Comparison of ENCODE assay signal across 23 cellular contexts in genomic region chrX:72146527-72146926, GRCh38. TPM values are rescaled to one million over a fixed set of nuclear protein-coding genes. Genes with fewer than 3 reads are reported as not detected.
"Had no signal": no experiment of that assay in that cellular context is flagged by ENCODE, and none has a peak within 500 bp of the region (broad histone marks: within the 10 kb centered on the region; RNA-seq: fewer than 3 reads in every experiment).

No MANE protein-coding gene starts in this region.

- H3K27ac ChIP-seq: dorsolateral prefrontal cortex, heart left ventricle, neutrophil, tibial artery, upper lobe of left lung, uterus had no signal

- H3K27ac Mint-ChIP-seq: naive thymus-derived CD4-positive, alpha-beta T cell; nephron progenitor cell; stimulated activated effector memory CD8-positive, alpha-beta T cell treated with anti-CD3 and anti-CD28 coated beads, Interleukin-12 subunit alpha, Interleukin-12 subunit beta, amount 100 ng/mL, for 72 hours had no signal

- ATAC-seq: esophagus mucosa; heart left ventricle; left lobe of liver; naive thymus-derived CD4-positive, alpha-beta T cell; right cardiac atrium; stimulated activated effector memory CD8-positive, alpha-beta T cell treated with anti-CD3 and anti-CD28 coated beads, Interleukin-12 subunit alpha, Interleukin-12 subunit beta, amount 100 ng/mL, for 72 hours; stimulated activated naive CD8-positive, alpha-beta T cell treated with anti-CD3 and anti-CD28 coated beads, Interleukin-15, Interleukin-2, amounts not matched to agents 100 U/mL and 50 U/mL, for 24 hours had no signal

- H3K4me1 ChIP-seq: tibial artery, upper lobe of left lung, uterus had no signal

- H3K9me3 Mint-ChIP-seq: naive thymus-derived CD4-positive, alpha-beta T cell; stimulated activated effector memory CD8-positive, alpha-beta T cell treated with anti-CD3 and anti-CD28 coated beads, Interleukin-12 subunit alpha, Interleukin-12 subunit beta, amount 100 ng/mL, for 72 hours had no signal

- H3K4me3 ChIP-seq: dorsolateral prefrontal cortex, heart left ventricle, tibial artery, upper lobe of left lung, uterus had no signal

- H3K4me3 Mint-ChIP-seq: naive thymus-derived CD4-positive, alpha-beta T cell; nephron progenitor cell; stimulated activated effector memory CD8-positive, alpha-beta T cell treated with anti-CD3 and anti-CD28 coated beads, Interleukin-12 subunit alpha, Interleukin-12 subunit beta, amount 100 ng/mL, for 72 hours had no signal

- FAIRE-seq: endometrium, frontal cortex, small intestine had no signal

- H3K36me3 ChIP-seq: upper lobe of left lung, uterus had no signal

- DNase-seq: cortex of kidney; dorsolateral prefrontal cortex; effector CD8-positive, alpha-beta T cell; heart left ventricle; hypothalamus; islet precursor cell; mammary epithelial cell; naive thymus-derived CD4-positive, alpha-beta T cell; nephron progenitor cell; right cardiac atrium; small intestine; stimulated activated CD4-positive, alpha-beta T cell treated with anti-CD3 and anti-CD28 coated beads, Interleukin-2, amount 100 ng/mL, for 48 hours; stimulated activated CD8-positive, alpha-beta memory T cell treated with anti-CD3 and anti-CD28 coated beads, Interleukin-4, amount 100 ng/mL, for 48 hours; stimulated activated naive CD8-positive, alpha-beta T cell treated with anti-CD3 and anti-CD28 coated beads, Interleukin-15, Interleukin-2, amounts not matched to agents 100 U/mL and 50 U/mL, for 24 hours; tibial artery; upper lobe of left lung; uterus had no signal

- H3K9me3 ChIP-seq: heart left ventricle, neutrophil, tibial artery, upper lobe of left lung, uterus had no signal

- H3K36me3 Mint-ChIP-seq: naive thymus-derived CD4-positive, alpha-beta T cell; stimulated activated effector memory CD8-positive, alpha-beta T cell treated with anti-CD3 and anti-CD28 coated beads, Interleukin-12 subunit alpha, Interleukin-12 subunit beta, amount 100 ng/mL, for 72 hours had no signal

- H3K27me3 ChIP-seq: neutrophil, tibial artery, upper lobe of left lung, uterus had no signal

RNA-seq across cellular contexts. Expression of gene RTL5, which starts 14.8 kb away (rescaled TPM):
- polyA plus RNA-seq: naive thymus-derived CD4-positive, alpha-beta T cell had no signal
